In the genomic region with DNA sequence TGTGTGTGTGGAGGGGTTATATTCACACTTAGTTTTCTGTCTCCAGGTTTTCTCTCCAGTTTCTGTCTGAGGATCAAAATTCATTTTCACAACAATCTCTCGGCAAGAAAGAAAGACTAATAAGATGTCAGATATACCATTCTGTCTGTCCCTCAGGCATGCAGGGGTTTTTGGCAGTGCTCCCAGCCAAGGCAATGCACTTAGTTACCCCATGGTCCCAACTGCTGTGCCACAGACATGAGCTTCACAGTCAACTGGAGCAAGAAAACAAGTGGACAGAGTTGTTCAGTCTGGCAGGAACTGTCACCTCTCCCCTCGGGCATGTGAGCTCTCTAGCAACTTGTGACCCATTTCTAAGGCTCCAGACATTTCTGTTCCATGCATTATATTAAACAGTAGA, we compare ENCODE assay signal across 34 cellular contexts.
"Had no signal": no experiment of that assay in that cellular context is flagged by ENCODE, and none has a peak within 500 bp of the region (broad histone marks: within the 10 kb centered on the region; RNA-seq: fewer than 3 reads in every experiment).

No MANE protein-coding gene starts in this region.

- H3K9me3 Mint-ChIP-seq: activated naive CD4-positive, alpha-beta T cell treated with anti-CD3 and anti-CD28 coated beads for 36 hours; activated naive CD8-positive, alpha-beta T cell treated with anti-CD3 and anti-CD28 coated beads for 36 hours; activated T-helper 1 cell treated with anti-CD3 and anti-CD28 coated beads, Interleukin-12 subunit alpha, Interleukin-12 subunit beta, Interleukin-2, Interleukin-4 antibody, amounts not matched to agents 30 ng/mL and 10 ng/mL and 1 ng/mL, durations not matched to agents 14 hours and 24 hours and 36 hours; effector memory CD8-positive, alpha-beta T cell; neural crest cell; stimulated activated memory B cell treated with anti-CD40 and anti-IgM and Interleukin-4, amounts not matched to agents 10 μg/mL and 1 μg/mL and 100 μg/mL, for 72 hours; stimulated activated naive CD8-positive, alpha-beta T cell treated with anti-CD3 and anti-CD28 coated beads, Interleukin-15, amount 100 ng/mL, for 72 hours had no signal

- H3K36me3 Mint-ChIP-seq: activated naive CD8-positive, alpha-beta T cell treated with anti-CD3 and anti-CD28 coated beads for 36 hours; brain; stimulated activated memory B cell treated with anti-CD40 and anti-IgM and Interleukin-4, amounts not matched to agents 10 μg/mL and 1 μg/mL and 100 μg/mL, for 72 hours had no signal

- H3K4me1 ChIP-seq: adrenal gland, parathyroid adenoma, psoas muscle, upper lobe of right lung had no signal

- H3K4me3 Mint-ChIP-seq: activated naive CD4-positive, alpha-beta T cell treated with anti-CD3 and anti-CD28 coated beads for 36 hours; activated naive CD8-positive, alpha-beta T cell treated with anti-CD3 and anti-CD28 coated beads for 36 hours; activated T-helper 1 cell treated with anti-CD3 and anti-CD28 coated beads, Interleukin-12 subunit alpha, Interleukin-12 subunit beta, Interleukin-2, Interleukin-4 antibody, amounts not matched to agents 30 ng/mL and 10 ng/mL and 1 ng/mL, durations not matched to agents 14 hours and 24 hours and 36 hours; effector memory CD8-positive, alpha-beta T cell; neural crest cell; stimulated activated memory B cell treated with anti-CD40 and anti-IgM and Interleukin-4, amounts not matched to agents 10 μg/mL and 1 μg/mL and 100 μg/mL, for 72 hours; stimulated activated naive CD8-positive, alpha-beta T cell treated with anti-CD3 and anti-CD28 coated beads, Interleukin-15, amount 100 ng/mL, for 72 hours had no signal

- H3K4me1 Mint-ChIP-seq: stimulated activated naive CD8-positive, alpha-beta T cell treated with anti-CD3 and anti-CD28 coated beads, Interleukin-15, amount 100 ng/mL, for 72 hours had no signal

- H3K27me3 Mint-ChIP-seq: stimulated activated memory B cell treated with anti-CD40 and anti-IgM and Interleukin-4, amounts not matched to agents 10 μg/mL and 1 μg/mL and 100 μg/mL, for 72 hours had no signal

- H3K27me3 ChIP-seq: adrenal gland, cardiac muscle cell, gastroesophageal sphincter, sigmoid colon, tibial artery, upper lobe of right lung had no signal

- H3K9me3 ChIP-seq: adrenal gland, gastroesophageal sphincter, psoas muscle, sigmoid colon, tibial artery, upper lobe of right lung had no signal

- H3K27ac ChIP-seq: adrenal gland, cardiac muscle cell, gastroesophageal sphincter, parathyroid adenoma, psoas muscle, sigmoid colon, tibial artery, upper lobe of right lung, VCaP had no signal

- H3K4me3 ChIP-seq: adrenal gland, cardiac muscle cell, gastroesophageal sphincter, psoas muscle, sigmoid colon, smooth muscle cell, tibial artery, upper lobe of right lung had no signal

- DNase-seq: activated CD4-positive, alpha-beta T cell treated with anti-CD3 and anti-CD28 coated beads for 4 hours; activated CD4-positive, alpha-beta T cell treated with anti-CD3 and anti-CD28 coated beads, Interleukin-2, amount 50 U/mL, for 4 hours; activated CD8-positive, alpha-beta memory T cell treated with anti-CD3 and anti-CD28 coated beads for 24 hours; activated effector memory CD4-positive, alpha-beta T cell treated with anti-CD3 and anti-CD28 coated beads, Interleukin-2, amount 50 U/mL, for 16 hours; activated naive CD4-positive, alpha-beta T cell treated with anti-CD3 and anti-CD28 coated beads for 36 hours; activated naive CD8-positive, alpha-beta T cell treated with anti-CD3 and anti-CD28 coated beads for 36 hours; activated T-cell treated with anti-CD3 and anti-CD28 coated beads, Interleukin-2, amount 50 U/mL, for 1 hour; adrenal gland; aorta; cerebellar nuclear complex; cortex of kidney; effector memory CD8-positive, alpha-beta T cell; hippocampal formation; kidney; left colon; mammary epithelial cell; nucleus accumbens; psoas muscle; sigmoid colon; stimulated activated CD4-positive, alpha-beta T cell treated with anti-CD3 and anti-CD28 coated beads, Interleukin-1b, Interleukin-23, amount 100 ng/mL, for 48 hours; stimulated activated CD4-positive, alpha-beta T cell treated with anti-CD3 and anti-CD28 coated beads, Interleukin-4, amount 100 ng/mL, for 4 hours; stimulated activated CD8-positive, alpha-beta memory T cell treated with anti-CD3 and anti-CD28 coated beads, Interleukin-4, amount 100 ng/mL, for 48 hours; stimulated activated naive CD8-positive, alpha-beta T cell treated with anti-CD3 and anti-CD28 coated beads, Interleukin-15, amount 100 ng/mL, for 72 hours; tibial artery; upper lobe of right lung had no signal

- H3K27ac Mint-ChIP-seq: activated naive CD4-positive, alpha-beta T cell treated with anti-CD3 and anti-CD28 coated beads for 36 hours; activated naive CD8-positive, alpha-beta T cell treated with anti-CD3 and anti-CD28 coated beads for 36 hours; activated T-helper 1 cell treated with anti-CD3 and anti-CD28 coated beads, Interleukin-12 subunit alpha, Interleukin-12 subunit beta, Interleukin-2, Interleukin-4 antibody, amounts not matched to agents 30 ng/mL and 10 ng/mL and 1 ng/mL, durations not matched to agents 14 hours and 24 hours and 36 hours; effector memory CD8-positive, alpha-beta T cell; stimulated activated memory B cell treated with anti-CD40 and anti-IgM and Interleukin-4, amounts not matched to agents 10 μg/mL and 1 μg/mL and 100 μg/mL, for 72 hours; stimulated activated naive CD8-positive, alpha-beta T cell treated with anti-CD3 and anti-CD28 coated beads, Interleukin-15, amount 100 ng/mL, for 72 hours had no signal

- H3K36me3 ChIP-seq: adrenal gland, cardiac muscle cell, gastroesophageal sphincter, sigmoid colon, tibial artery, upper lobe of right lung had no signal
